ENCODE assay signal across 7 cellular contexts in the genomic region with DNA sequence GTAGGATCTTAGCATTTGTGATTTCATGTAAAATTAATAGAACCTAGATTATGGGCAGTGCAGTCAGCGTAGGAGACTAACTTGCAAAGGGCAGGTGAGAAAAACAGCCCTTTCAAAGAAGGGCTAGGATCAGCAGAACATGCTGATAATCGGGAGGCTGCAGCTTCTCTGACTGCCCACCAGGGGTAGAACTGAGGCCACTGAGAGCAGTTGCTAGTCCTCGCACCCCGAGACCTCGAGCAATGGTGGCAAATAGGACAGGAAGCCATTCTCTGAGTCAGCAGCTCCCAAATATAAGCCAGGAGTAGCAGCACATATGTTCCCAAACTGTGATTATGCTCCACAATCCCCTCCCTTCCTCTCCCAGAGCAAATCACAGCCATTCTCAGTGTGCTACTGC.
DNase-seq lines count a peak whose midpoint lies in the region; ATAC-seq and TF ChIP-seq lines count a peak whose summit lies in the region.

No MANE protein-coding gene starts in this region.

- H3K9me3 ChIP-seq in mammary epithelial cell (replicated peaks; ENCODE audit: insufficient read depth, low read length), result no peaks in the 10 kb centered on the region

- no TSS peak for BruUV-seq in mammary epithelial cell (replicated peaks; lab: Mats Ljungman, UMichigan)

- H3K36me3 ChIP-seq in KMS-11 (ENCODE audit: insufficient read depth), result no peaks in the 10 kb centered on the region
- H3K36me3 ChIP-seq in mammary epithelial cell (ENCODE audit: insufficient read depth, low read length), result no peaks in the 10 kb centered on the region

- H2AFZ ChIP-seq in KMS-11 (ENCODE audit: low read depth) (no peak overlapping the region), mammary epithelial cell (ENCODE audit: low read depth, low read length) (peak overlapping the region; percentile 71)

- H3K4me1 ChIP-seq in KMS-11 (ENCODE audit: low read depth, poor library complexity, severe bottlenecking) (no peaks in the 10 kb centered on the region), mammary epithelial cell (ENCODE audit: insufficient read depth, low read length) (peaks cover 6% of the 10 kb centered on the region)

- H4K20me1 ChIP-seq in KMS-11 (ENCODE audit: insufficient read depth) (no peaks in the 10 kb centered on the region), mammary epithelial cell (ENCODE audit: insufficient read depth, low read length) (no peaks in the 10 kb centered on the region)

- H3K27ac ChIP-seq in KMS-11, result no peak overlapping the region
- H3K27ac ChIP-seq in mammary epithelial cell (ENCODE audit: insufficient read depth, low read depth, low read length), result no peak overlapping the region

- CTCF ChIA-PET in mammary epithelial cell (lab: Charles Lee; ENCODE audit: low non-redundant PET), result interaction anchor here (0.7 kb wide), 1 partner anchor 428 kb away, joined by 4 read pairs; no protein-coding TSS in a partner anchor

- H3K27me3 ChIP-seq in KMS-11 (ENCODE audit: insufficient read depth, low read depth), result no peaks in the 10 kb centered on the region
- H3K27me3 ChIP-seq in mammary epithelial cell (ENCODE audit: insufficient read depth, low read length), result no peaks in the 10 kb centered on the region

- in situ Hi-C loops in mammary epithelial cell (cut with MboI; ENCODE audit: low sequenced_read_pairs in 2 of 2), result no loop called here

- H3K9ac ChIP-seq in KMS-11 (no peak overlapping the region), mammary epithelial cell (ENCODE audit: insufficient read depth, low read length) (no peak overlapping the region)

- dilution Hi-C loops in mammary epithelial cell (cut with HindIII; ENCODE audit: low sequenced_read_pairs), result no loop called here

- DNase-seq in mammary epithelial cell (peak; percentile 67), occipital lobe (lab: John Stamatoyannopoulos, UW) (peak; percentile 2), NCI-H1694 (lab: John Stamatoyannopoulos, UW) (no peak), HT-29 (ENCODE audit: low spot score) (no peak)

- ATAC-seq in GM18909 (IDR thresholded peaks at IDR 0.05; ENCODE audit: poor library complexity, unreplicated experiment), result no peak

- H3K4me2 ChIP-seq in KMS-11 (no peak overlapping the region), mammary epithelial cell (ENCODE audit: insufficient read depth, low read depth, low read length) (no peak overlapping the region)

- intact Hi-C loops in mammary epithelial cell (cut with micrococcal nuclease), result loop anchor here (5.0 to 10.0 kb wide), 2 partner anchors 133 to 500 kb away; no protein-coding TSS in a partner anchor

- no peak overlapping the region for H3K4me3 ChIP-seq in GM12875 (ENCODE audit: low read depth, low read length)
- no peak overlapping the region for H3K4me3 ChIP-seq in KMS-11 (IDR thresholded peaks at IDR 0.05; ENCODE audit: insufficient read depth, low read depth, low read length)
- no peak overlapping the region for H3K4me3 ChIP-seq in mammary epithelial cell (replicated peaks in 1 of 3; ENCODE audit: insufficient read depth in 1 of 3, low read depth in 2 of 3, low read length in 3 of 3)

- peak; percentile 53 for TF ChIP-seq CTCF in GM12875 (IDR thresholded peaks at IDR 0.05; ENCODE audit: borderline replicate concordance, insufficient read depth, low read depth, low read length)
- TF ChIP-seq CTCF in KMS-11 (conservative IDR thresholded peaks at IDR 0.05; ENCODE audit: low read depth, low read length), result 0 out of 2 replicates have a peak, but pooled peaks have one; percentile 23
- peak; percentile 64 to 68 for TF ChIP-seq CTCF in mammary epithelial cell (conservative IDR thresholded peaks at IDR 0.05 in 1 of 2, IDR thresholded peaks at IDR 0.05 in 1 of 2; ENCODE audit: extremely low read depth in 1 of 2, insufficient read depth in 1 of 2, low read depth in 1 of 2, low read length in 2 of 2)

- H3K79me2 ChIP-seq in KMS-11 (ENCODE audit: insufficient read depth, low read depth), result no peaks in the 10 kb centered on the region
- no peaks in the 10 kb centered on the region for H3K79me2 ChIP-seq in mammary epithelial cell (ENCODE audit: insufficient read depth, low read length)

- WGBS in mammary epithelial cell (ENCODE audit: low coverage, missing lambda C conversion rate), result 39% methylated on average over 5 of the region's 5 CpGs

Comparison
In these comparisons a context has a peak if more than half of its experiments do, and no peak if none do; other contexts are left out.
1. DNase-seq: peak in mammary epithelial cell (single experiment) and occipital lobe (single experiment); none in NCI-H1694 (single experiment) and HT-29 (single experiment).
2. Peak in every context shown above with its lines, with median percentiles within 50 percentile points of each other: CTCF ChIP-seq.